ENCODE assay signal across 1 cellular context in the genomic region with DNA sequence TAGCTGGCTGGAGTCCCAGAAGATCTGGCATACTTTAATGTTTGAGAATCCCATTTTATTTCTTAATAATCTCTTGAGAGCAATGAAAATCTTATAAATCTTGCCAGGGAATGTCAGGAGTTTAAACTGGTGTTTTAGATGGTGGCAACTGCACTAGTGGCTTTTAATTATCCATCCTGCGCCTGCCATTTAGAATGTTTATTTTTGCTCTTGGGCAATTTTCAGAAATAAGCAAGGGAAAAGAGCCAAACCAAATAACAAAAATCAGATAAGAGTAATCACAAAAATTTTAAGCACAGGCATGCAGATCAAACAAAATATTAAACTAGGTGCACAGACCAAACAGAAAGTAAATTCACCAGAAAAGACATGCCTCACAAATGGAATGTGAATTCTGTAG.
TF ChIP-seq lines count a peak whose summit lies in the region.

No MANE protein-coding gene starts in this region.

TF ChIP-seq in liver, 16 proteins besides CTCF, POLR2A, EP300 and RAD21 (continued from another document):
- TF ChIP-seq, protein P1, sequence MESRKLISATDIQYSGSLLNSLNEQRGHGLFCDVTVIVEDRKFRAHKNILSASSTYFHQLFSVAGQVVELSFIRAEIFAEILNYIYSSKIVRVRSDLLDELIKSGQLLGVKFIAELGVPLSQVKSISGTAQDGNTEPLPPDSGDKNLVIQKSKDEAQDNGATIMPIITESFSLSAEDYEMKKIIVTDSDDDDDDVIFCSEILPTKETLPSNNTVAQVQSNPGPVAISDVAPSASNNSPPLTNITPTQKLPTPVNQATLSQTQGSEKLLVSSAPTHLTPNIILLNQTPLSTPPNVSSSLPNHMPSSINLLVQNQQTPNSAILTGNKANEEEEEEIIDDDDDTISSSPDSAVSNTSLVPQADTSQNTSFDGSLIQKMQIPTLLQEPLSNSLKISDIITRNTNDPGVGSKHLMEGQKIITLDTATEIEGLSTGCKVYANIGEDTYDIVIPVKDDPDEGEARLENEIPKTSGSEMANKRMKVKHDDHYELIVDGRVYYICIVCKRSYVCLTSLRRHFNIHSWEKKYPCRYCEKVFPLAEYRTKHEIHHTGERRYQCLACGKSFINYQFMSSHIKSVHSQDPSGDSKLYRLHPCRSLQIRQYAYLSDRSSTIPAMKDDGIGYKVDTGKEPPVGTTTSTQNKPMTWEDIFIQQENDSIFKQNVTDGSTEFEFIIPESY (IDR thresholded peaks at IDR 0.05): no peak
